ENCODE assay signal across 1 cellular context in genomic region chr20:43691928-43692524, GRCh38.
A peak's percentile ranks its signal among the peaks of the same experiment; 100 is the strongest.
TF ChIP-seq lines count a peak whose summit lies in the region.

No MANE protein-coding gene starts in this region.

TF ChIP-seq in HepG2, 621 proteins besides CTCF, POLR2A, EP300 and RAD21 (continued from another document):
- no peak for TF ChIP-seq MED8 (CRISPR knock-in tag; IDR thresholded peaks at IDR 0.05; ENCODE audit: insufficient replicate concordance)
- TF ChIP-seq ZNF703 (CRISPR knock-in tag; IDR thresholded peaks at IDR 0.05; ENCODE audit: borderline replicate concordance): no peak
- no peak for TF ChIP-seq ZNF10 (CRISPR knock-in tag; IDR thresholded peaks at IDR 0.05; ENCODE audit: borderline replicate concordance, low read depth)
- peak; percentile 44; the same call in 1 of the 2 replicates for TF ChIP-seq FOXO1 (CRISPR knock-in tag; IDR thresholded peaks at IDR 0.05)
- TF ChIP-seq, protein P1, sequence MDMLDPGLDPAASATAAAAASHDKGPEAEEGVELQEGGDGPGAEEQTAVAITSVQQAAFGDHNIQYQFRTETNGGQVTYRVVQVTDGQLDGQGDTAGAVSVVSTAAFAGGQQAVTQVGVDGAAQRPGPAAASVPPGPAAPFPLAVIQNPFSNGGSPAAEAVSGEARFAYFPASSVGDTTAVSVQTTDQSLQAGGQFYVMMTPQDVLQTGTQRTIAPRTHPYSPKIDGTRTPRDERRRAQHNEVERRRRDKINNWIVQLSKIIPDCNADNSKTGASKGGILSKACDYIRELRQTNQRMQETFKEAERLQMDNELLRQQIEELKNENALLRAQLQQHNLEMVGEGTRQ (IDR thresholded peaks at IDR 0.05; ENCODE audit: low read depth, low read length): no peak
- TF ChIP-seq, protein P1 (CRISPR knock-in tag; IDR thresholded peaks at IDR 0.05; ENCODE audit: borderline replicate concordance): no peak
- TF ChIP-seq ARHGAP35 (CRISPR knock-in tag; IDR thresholded peaks at IDR 0.05; ENCODE audit: borderline replicate concordance): no peak
- TF ChIP-seq ZNF7 (CRISPR knock-in tag; IDR thresholded peaks at IDR 0.05): no peak
- no peak for TF ChIP-seq MXD4 (CRISPR knock-in tag; IDR thresholded peaks at IDR 0.05)
- TF ChIP-seq, protein P2, sequence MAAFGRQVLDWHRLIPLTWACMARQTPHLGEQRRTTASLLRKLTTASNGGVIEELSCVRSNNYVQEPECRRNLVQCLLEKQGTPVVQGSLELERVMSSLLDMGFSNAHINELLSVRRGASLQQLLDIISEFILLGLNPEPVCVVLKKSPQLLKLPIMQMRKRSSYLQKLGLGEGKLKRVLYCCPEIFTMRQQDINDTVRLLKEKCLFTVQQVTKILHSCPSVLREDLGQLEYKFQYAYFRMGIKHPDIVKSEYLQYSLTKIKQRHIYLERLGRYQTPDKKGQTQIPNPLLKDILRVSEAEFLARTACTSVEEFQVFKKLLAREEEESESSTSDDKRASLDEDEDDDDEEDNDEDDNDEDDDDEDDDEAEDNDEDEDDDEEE (CRISPR knock-in tag; IDR thresholded peaks at IDR 0.05): no peak
